Comparison of ENCODE assay signal across 9 cellular contexts in genomic region chr17:44071772-44072171, GRCh38. TPM values are rescaled to one million over a fixed set of nuclear protein-coding genes. Genes with fewer than 3 reads are reported as not detected.
DNase-seq lines count a peak whose midpoint lies in the region; ATAC-seq and TF ChIP-seq lines count a peak whose summit lies in the region.
"Had no signal": no experiment of that assay in that cellular context is flagged by ENCODE, and none has a peak within 500 bp of the region (broad histone marks: within the 10 kb centered on the region; RNA-seq: fewer than 3 reads in every experiment).

No MANE protein-coding gene starts in this region.

- H3K36me3 Mint-ChIP-seq in T-cell: peaks cover 9% of the 10 kb centered on the region

- CTCF ChIA-PET in T-cell (lab: Charles Lee): no interaction called here

- H3K9me3 Mint-ChIP-seq in T-cell: no peaks in the 10 kb centered on the region

- peak overlapping the region in 19 of 21 experiments; percentile 35 to 94 (median 88) for H3K27ac ChIP-seq in skin epidermis

- peak overlapping the region; percentile 80 to 96 (median 93) for H3K4me3 Mint-ChIP-seq in T-cell

- H3K27ac Mint-ChIP-seq in T-cell: peak overlapping the region; percentile 63 to 94

- no peak for ATAC-seq in T-cell (replicated peaks in 1 of 4)
- ATAC-seq in HG02798 (IDR thresholded peaks at IDR 0.05; ENCODE audit: poor library complexity, unreplicated experiment): no peak

- no peaks in the 10 kb centered on the region for H3K27me3 Mint-ChIP-seq in T-cell

- no peak for TF ChIP-seq CTCF in foreskin fibroblast (IDR thresholded peaks at IDR 0.05; ENCODE audit: low read depth, low read length)

- peak; percentile 8 for DNase-seq in DMS79 (lab: John Stamatoyannopoulos, UW)
- no peak for DNase-seq in DMS79 treated with DMSO at 0.1 percent for 48 hours (lab: John Stamatoyannopoulos, UW)
- DNase-seq in T-cell: no peak
- peak in 1 of 2 donors; percentile 35 for DNase-seq in foreskin fibroblast
- DNase-seq in ACHN: no peak
- DNase-seq in GOT3 (lab: John Stamatoyannopoulos, UW): no peak
- DNase-seq: NCI-H510A had no signal

- H3K4me1 Mint-ChIP-seq in T-cell: peaks cover 35 to 43% (median 37%) of the 10 kb centered on the region in 3 donors

- in situ Hi-C loops in ACHN (cut with HindIII; ENCODE audit: low pct_ligation_motif_present, low pct_unique_long_range_greater_than_20kb, low sequenced_read_pairs): no loop called here

- H3K4me3 ChIP-seq in foreskin fibroblast (ENCODE audit: low read depth in 1 of 2, low read length in 2 of 2) (peak overlapping the region; percentile 76 to 84), skin epidermis (peak overlapping the region in 4 of 7 experiments; percentile 48 to 65 (median 57))

- POLR2A ChIA-PET in T-cell (lab: Charles Lee): no interaction called here

RNA-seq across cellular contexts. Expression of gene G6PC3, which starts 1.2 kb away (rescaled TPM):
- 10 to 100 TPM in 4 of 5 donors, 1 to 10 TPM in 1; 9.4 to 19.0 (median 16.2) TPM for total RNA-seq in T-cell

RNA-seq across cellular contexts. Expression of gene LSM12, which starts 5.3 kb away (rescaled TPM):
- 10 to 100 TPM; 29.4 to 39.0 (median 37.1) TPM for total RNA-seq in T-cell

RNA-seq across cellular contexts. Expression of gene HDAC5, which starts 51.7 kb away (rescaled TPM):
- 10 to 100 TPM; 68.6 to 81.4 (median 72.8) TPM for total RNA-seq in T-cell

RNA-seq across cellular contexts. Expression of gene TMEM101, which starts 57.0 kb away (rescaled TPM):
- 10 to 100 TPM; 13.4 to 32.4 (median 26.6) TPM for total RNA-seq in T-cell
